In genomic region chr6:322205-322930, GRCh38 we compare ENCODE assay signal across 2 cellular contexts.
A peak's percentile ranks its signal among the peaks of the same experiment; 100 is the strongest.
TF ChIP-seq lines count a peak whose summit lies in the region.

No MANE protein-coding gene starts in this region.

TF ChIP-seq in HepG2, 621 proteins besides CTCF, POLR2A, EP300 and RAD21 (continued from another document):
- TF ChIP-seq USF2 (IDR thresholded peaks at IDR 0.05; ENCODE audit: low read depth, low read length) (0 out of 2 replicates have a peak, but pooled peaks have one; percentile 7), USF2 (CRISPR knock-in tag; IDR thresholded peaks at IDR 0.05; ENCODE audit: borderline replicate concordance) (no peak)
TF ChIP-seq in HepG2: peak in this region for 1.

TF ChIP-seq in WTC11, 78 proteins besides CTCF, POLR2A, EP300 and RAD21 (continued from another document):
- TF ChIP-seq SMAD3 (CRISPR knock-in tag; IDR thresholded peaks at IDR 0.05; ENCODE audit: borderline replicate concordance) (no peak), CDX4 (CRISPR knock-in tag; IDR thresholded peaks at IDR 0.05; ENCODE audit: borderline replicate concordance) (no peak), RORB (CRISPR knock-in tag; IDR thresholded peaks at IDR 0.05) (no peak), ESRRA (CRISPR knock-in tag; IDR thresholded peaks at IDR 0.05; ENCODE audit: borderline replicate concordance) (no peak), ZNF512 (CRISPR knock-in tag; IDR thresholded peaks at IDR 0.05; ENCODE audit: borderline replicate concordance) (no peak), USF1 (CRISPR knock-in tag; IDR thresholded peaks at IDR 0.05) (no peak), FOXP1 (CRISPR knock-in tag; IDR thresholded peaks at IDR 0.05; ENCODE audit: borderline replicate concordance) (no peak)
- TF ChIP-seq, protein P1, sequence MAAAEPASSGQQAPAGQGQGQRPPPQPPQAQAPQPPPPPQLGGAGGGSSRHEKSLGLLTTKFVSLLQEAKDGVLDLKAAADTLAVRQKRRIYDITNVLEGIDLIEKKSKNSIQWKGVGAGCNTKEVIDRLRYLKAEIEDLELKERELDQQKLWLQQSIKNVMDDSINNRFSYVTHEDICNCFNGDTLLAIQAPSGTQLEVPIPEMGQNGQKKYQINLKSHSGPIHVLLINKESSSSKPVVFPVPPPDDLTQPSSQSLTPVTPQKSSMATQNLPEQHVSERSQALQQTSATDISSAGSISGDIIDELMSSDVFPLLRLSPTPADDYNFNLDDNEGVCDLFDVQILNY (CRISPR knock-in tag; IDR thresholded peaks at IDR 0.05): no peak
- TF ChIP-seq, protein P2, sequence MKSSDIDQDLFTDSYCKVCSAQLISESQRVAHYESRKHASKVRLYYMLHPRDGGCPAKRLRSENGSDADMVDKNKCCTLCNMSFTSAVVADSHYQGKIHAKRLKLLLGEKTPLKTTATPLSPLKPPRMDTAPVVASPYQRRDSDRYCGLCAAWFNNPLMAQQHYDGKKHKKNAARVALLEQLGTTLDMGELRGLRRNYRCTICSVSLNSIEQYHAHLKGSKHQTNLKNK (CRISPR knock-in tag; IDR thresholded peaks at IDR 0.05): no peak
- TF ChIP-seq, protein P3, sequence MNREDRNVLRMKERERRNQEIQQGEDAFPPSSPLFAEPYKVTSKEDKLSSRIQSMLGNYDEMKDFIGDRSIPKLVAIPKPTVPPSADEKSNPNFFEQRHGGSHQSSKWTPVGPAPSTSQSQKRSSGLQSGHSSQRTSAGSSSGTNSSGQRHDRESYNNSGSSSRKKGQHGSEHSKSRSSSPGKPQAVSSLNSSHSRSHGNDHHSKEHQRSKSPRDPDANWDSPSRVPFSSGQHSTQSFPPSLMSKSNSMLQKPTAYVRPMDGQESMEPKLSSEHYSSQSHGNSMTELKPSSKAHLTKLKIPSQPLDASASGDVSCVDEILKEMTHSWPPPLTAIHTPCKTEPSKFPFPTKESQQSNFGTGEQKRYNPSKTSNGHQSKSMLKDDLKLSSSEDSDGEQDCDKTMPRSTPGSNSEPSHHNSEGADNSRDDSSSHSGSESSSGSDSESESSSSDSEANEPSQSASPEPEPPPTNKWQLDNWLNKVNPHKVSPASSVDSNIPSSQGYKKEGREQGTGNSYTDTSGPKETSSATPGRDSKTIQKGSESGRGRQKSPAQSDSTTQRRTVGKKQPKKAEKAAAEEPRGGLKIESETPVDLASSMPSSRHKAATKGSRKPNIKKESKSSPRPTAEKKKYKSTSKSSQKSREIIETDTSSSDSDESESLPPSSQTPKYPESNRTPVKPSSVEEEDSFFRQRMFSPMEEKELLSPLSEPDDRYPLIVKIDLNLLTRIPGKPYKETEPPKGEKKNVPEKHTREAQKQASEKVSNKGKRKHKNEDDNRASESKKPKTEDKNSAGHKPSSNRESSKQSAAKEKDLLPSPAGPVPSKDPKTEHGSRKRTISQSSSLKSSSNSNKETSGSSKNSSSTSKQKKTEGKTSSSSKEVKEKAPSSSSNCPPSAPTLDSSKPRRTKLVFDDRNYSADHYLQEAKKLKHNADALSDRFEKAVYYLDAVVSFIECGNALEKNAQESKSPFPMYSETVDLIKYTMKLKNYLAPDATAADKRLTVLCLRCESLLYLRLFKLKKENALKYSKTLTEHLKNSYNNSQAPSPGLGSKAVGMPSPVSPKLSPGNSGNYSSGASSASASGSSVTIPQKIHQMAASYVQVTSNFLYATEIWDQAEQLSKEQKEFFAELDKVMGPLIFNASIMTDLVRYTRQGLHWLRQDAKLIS (CRISPR knock-in tag; IDR thresholded peaks at IDR 0.05; ENCODE audit: borderline replicate concordance): no peak
- TF ChIP-seq, protein P4, sequence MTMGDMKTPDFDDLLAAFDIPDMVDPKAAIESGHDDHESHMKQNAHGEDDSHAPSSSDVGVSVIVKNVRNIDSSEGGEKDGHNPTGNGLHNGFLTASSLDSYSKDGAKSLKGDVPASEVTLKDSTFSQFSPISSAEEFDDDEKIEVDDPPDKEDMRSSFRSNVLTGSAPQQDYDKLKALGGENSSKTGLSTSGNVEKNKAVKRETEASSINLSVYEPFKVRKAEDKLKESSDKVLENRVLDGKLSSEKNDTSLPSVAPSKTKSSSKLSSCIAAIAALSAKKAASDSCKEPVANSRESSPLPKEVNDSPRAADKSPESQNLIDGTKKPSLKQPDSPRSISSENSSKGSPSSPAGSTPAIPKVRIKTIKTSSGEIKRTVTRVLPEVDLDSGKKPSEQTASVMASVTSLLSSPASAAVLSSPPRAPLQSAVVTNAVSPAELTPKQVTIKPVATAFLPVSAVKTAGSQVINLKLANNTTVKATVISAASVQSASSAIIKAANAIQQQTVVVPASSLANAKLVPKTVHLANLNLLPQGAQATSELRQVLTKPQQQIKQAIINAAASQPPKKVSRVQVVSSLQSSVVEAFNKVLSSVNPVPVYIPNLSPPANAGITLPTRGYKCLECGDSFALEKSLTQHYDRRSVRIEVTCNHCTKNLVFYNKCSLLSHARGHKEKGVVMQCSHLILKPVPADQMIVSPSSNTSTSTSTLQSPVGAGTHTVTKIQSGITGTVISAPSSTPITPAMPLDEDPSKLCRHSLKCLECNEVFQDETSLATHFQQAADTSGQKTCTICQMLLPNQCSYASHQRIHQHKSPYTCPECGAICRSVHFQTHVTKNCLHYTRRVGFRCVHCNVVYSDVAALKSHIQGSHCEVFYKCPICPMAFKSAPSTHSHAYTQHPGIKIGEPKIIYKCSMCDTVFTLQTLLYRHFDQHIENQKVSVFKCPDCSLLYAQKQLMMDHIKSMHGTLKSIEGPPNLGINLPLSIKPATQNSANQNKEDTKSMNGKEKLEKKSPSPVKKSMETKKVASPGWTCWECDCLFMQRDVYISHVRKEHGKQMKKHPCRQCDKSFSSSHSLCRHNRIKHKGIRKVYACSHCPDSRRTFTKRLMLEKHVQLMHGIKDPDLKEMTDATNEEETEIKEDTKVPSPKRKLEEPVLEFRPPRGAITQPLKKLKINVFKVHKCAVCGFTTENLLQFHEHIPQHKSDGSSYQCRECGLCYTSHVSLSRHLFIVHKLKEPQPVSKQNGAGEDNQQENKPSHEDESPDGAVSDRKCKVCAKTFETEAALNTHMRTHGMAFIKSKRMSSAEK (CRISPR knock-in tag; IDR thresholded peaks at IDR 0.05; ENCODE audit: borderline replicate concordance): no peak
